29 cellular contexts compared by ENCODE assay signal in genomic region chrX:119411959-119412358, GRCh38.
"Had no signal": no experiment of that assay in that cellular context is flagged by ENCODE, and none has a peak within 500 bp of the region (broad histone marks: within the 10 kb centered on the region; RNA-seq: fewer than 3 reads in every experiment).

No MANE protein-coding gene starts in this region.

- H3K36me3 ChIP-seq: thyroid gland had no signal

- FAIRE-seq: endothelial cell of umbilical vein, frontal cortex, urothelium cell line had no signal

- H3K27me3 ChIP-seq: brain microvascular endothelial cell, esophagus squamous epithelium, thyroid gland had no signal

- ATAC-seq: activated CD4-positive, CD25-positive, alpha-beta regulatory T cell treated with anti-CD3 and anti-CD28 coated beads, Interleukin-2, amount 50 U/mL, for 24 hours; activated T-cell treated with anti-CD3 and anti-CD28 coated beads, Interleukin-2, amount 50 U/mL, for 4 hours; activated T-helper 17 cell treated with anti-CD3 and anti-CD28 coated beads, Interleukin-2, amount 50 U/mL, for 72 hours; effector memory CD8-positive, alpha-beta T cell; left ventricle myocardium superior; sciatic nerve; stimulated activated effector memory CD8-positive, alpha-beta T cell treated with anti-CD3 and anti-CD28 coated beads, Interleukin-12 subunit alpha, Interleukin-12 subunit beta, amount 100 ng/mL, for 72 hours; stimulated activated naive CD8-positive, alpha-beta T cell treated with anti-CD3 and anti-CD28 coated beads, Interleukin-15, amount 100 ng/mL, for 72 hours had no signal

- DNase-seq: activated CD4-positive, alpha-beta memory T cell treated with anti-CD3 and anti-CD28 coated beads for 36 hours; activated CD4-positive, alpha-beta T cell treated with anti-CD3 and anti-CD28 coated beads, Interleukin-2, amount 10 ng/mL, durations not matched to agents 24 days and 14 days; activated CD8-positive, alpha-beta memory T cell treated with anti-CD3 and anti-CD28 coated beads, Interleukin-2, amount 50 U/mL, for 48 hours; activated gamma-delta T cell treated with Interleukin-2 at 50 U/mL for 16 hours; activated naive CD4-positive, alpha-beta T cell treated with anti-CD3 and anti-CD28 coated beads, Interleukin-2, amount 50 U/mL, for 16 hours; activated T-cell treated with anti-CD3 and anti-CD28 coated beads, Interleukin-2, amount 50 U/mL, for 4 hours; amniotic stem cell; brain microvascular endothelial cell; caudate nucleus; cortex of kidney; effector memory CD8-positive, alpha-beta T cell; esophagus squamous epithelium; kidney glomerular epithelial cell; left ventricle myocardium superior; posterior cingulate gyrus; stimulated activated CD4-positive, alpha-beta T cell treated with anti-CD3 and anti-CD28 coated beads, Interleukin-12 subunit alpha, Interleukin-12 subunit beta, amount 100 ng/mL, for 4 hours; stimulated activated CD4-positive, alpha-beta T cell treated with anti-CD3 and anti-CD28 coated beads, Interleukin-4, amount 100 ng/mL, for 24 hours; stimulated activated naive CD8-positive, alpha-beta T cell treated with anti-CD3 and anti-CD28 coated beads, Interleukin-15, amount 100 ng/mL, for 72 hours; T-helper 1 cell; thyroid gland had no signal

- H3K27ac ChIP-seq: brain microvascular endothelial cell, skin epidermis, thyroid gland, VCaP had no signal

- H3K4me3 ChIP-seq: esophagus squamous epithelium, skin epidermis, thyroid gland had no signal

- H3K9me3 ChIP-seq: esophagus squamous epithelium, thyroid gland had no signal

- H3K4me1 ChIP-seq: thyroid gland had no signal
